Comparison of ENCODE assay signal across 16 cellular contexts in the genomic region with DNA sequence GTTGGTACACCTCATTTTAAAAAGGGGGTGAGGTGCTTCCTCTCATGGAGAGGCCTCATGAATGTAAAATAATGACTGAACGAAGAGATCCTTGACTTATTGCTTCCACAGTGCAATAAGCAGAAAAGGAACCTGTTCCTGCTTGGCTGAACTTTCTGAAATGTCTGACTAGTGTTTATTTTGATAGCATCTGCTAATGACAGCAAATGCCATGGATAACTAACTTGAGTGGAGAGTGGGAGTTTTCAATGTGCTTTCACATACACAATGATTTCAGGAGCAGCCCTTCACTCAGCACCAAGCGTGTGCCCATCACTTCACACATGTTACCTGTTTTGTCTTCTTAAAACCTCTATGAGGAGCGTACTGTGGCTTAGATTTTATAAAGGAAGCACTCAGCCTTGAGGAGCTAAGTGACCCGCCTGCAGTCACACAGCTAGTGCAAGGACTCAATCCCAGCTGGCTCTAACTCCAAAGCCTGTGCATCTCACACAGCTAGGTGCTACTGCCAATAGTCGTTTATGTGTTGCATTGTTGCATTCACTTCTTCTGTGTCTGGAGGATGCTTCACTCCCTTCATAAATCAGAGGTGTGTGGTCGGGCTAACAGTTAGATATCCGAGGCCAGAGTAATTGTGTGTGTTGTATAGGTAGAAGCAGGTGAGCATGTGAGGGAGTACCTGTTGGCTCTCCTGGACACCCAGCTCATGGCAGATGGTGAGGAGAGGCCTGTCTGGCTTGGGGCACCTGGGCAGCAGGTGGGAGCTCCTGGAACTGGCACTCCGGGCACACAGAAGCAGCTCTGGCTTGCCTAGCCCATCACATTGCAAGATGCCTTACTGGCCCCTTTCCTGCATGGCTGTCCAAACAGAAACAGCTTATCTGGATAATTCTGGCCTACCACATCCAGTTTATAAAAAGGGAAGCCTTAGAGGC. TPM values are rescaled to one million over a fixed set of nuclear protein-coding genes. Genes with fewer than 3 reads are reported as not detected.
"Had no signal": no experiment of that assay in that cellular context is flagged by ENCODE, and none has a peak within 500 bp of the region (broad histone marks: within the 10 kb centered on the region; RNA-seq: fewer than 3 reads in every experiment).

No MANE protein-coding gene starts in this region.

- H3K4me3 Mint-ChIP-seq: endodermal cell had no signal

- H3K4me1 ChIP-seq: left lung had no signal

- H3K9me3 Mint-ChIP-seq: activated T-helper 2 cell treated with anti-CD3 and anti-CD28 coated beads, Interferon-gamma antibody, Interleukin-2, Interleukin-4, amounts not matched to agents 10 μg/mL and 5 μg/mL and 100 μg/mL, durations not matched to agents 14 hours and 24 hours and 36 hours had no signal

- DNase-seq: activated CD4-positive, alpha-beta T cell treated with anti-CD3 and anti-CD28 coated beads, Interleukin-2, amount 50 U/mL, for 1 hour; activated naive CD4-positive, alpha-beta T cell treated with anti-CD3 and anti-CD28 coated beads, Interleukin-2, amount 50 U/mL, for 16 hours; central memory CD4-positive, alpha-beta T cell; endodermal cell; erythroblast; glutamatergic neuron; left lung; SJCRH30; trophoblast cell had no signal

- H3K27me3 ChIP-seq: left lung, SJCRH30 had no signal

- H3K36me3 ChIP-seq: left lung, neutrophil, SJCRH30 had no signal

- H3K4me1 Mint-ChIP-seq: endodermal cell had no signal

- H3K4me3 ChIP-seq: left lung, SJCRH30, skin epidermis had no signal

- H3K27ac ChIP-seq: left lung, neutrophil, SJCRH30, skin epidermis had no signal

- H3K9me3 ChIP-seq: left lung, neutrophil had no signal

- ATAC-seq: left lung had no signal

- H3K27ac Mint-ChIP-seq: activated T-helper 2 cell treated with anti-CD3 and anti-CD28 coated beads, Interferon-gamma antibody, Interleukin-2, Interleukin-4, amounts not matched to agents 10 μg/mL and 5 μg/mL and 100 μg/mL, durations not matched to agents 14 hours and 24 hours and 36 hours; endodermal cell; progenitor cell of endocrine pancreas had no signal

RNA-seq across cellular contexts. Expression of a gene that starts 12.8 kb away (rescaled TPM):
- total RNA-seq: activated CD8-positive, alpha-beta memory T cell treated with anti-CD3 and anti-CD28 coated beads for 36 hours; activated T-helper 2 cell treated with anti-CD3 and anti-CD28 coated beads, Interferon-gamma antibody, Interleukin-2, Interleukin-4, amounts not matched to agents 10 μg/mL and 5 μg/mL and 100 μg/mL, durations not matched to agents 14 hours and 24 hours and 36 hours; dermis microvascular lymphatic vessel endothelial cell; endodermal cell; progenitor cell of endocrine pancreas; T-helper 2 cell treated with Interferon-gamma antibody and Interleukin-4, amounts not matched to agents 100 ng/mL and 5 ng/mL, for 36 hours had no signal
